Comparison of ENCODE assay signal across 15 cellular contexts in the genomic region with DNA sequence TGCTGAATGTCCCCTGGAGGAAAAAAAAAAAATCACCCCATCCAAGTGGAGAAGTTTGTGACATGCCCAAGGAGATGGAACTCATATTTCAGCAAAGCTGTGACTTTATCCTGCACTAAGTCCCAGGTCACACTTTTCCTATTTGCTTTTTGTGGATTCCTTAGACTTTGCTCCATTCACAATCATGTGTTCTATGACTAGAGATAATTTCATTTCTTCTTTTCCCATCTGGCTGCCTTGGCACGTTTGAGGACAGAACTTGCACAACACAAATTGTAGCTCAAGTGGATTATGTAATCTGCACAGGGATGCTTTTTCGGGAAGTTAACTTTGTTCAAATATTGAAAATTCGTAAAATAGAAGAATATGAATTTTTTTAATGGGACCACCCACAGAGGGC.
DNase-seq lines count a peak whose midpoint lies in the region; ATAC-seq and TF ChIP-seq lines count a peak whose summit lies in the region.
"Had no signal": no experiment of that assay in that cellular context is flagged by ENCODE, and none has a peak within 500 bp of the region (broad histone marks: within the 10 kb centered on the region; RNA-seq: fewer than 3 reads in every experiment).

No MANE protein-coding gene starts in this region.

- no peak overlapping the region for H4K91ac ChIP-seq in H9 (ENCODE audit: insufficient read length, low read depth, low read length)

- no peaks in the 10 kb centered on the region for H3K36me3 ChIP-seq in heart right ventricle
- H3K36me3 ChIP-seq: colonic mucosa had no signal

- H3K27ac ChIP-seq in heart right ventricle: peak overlapping the region in 8 of 10 donors; percentile 19 to 75 (median 50)
- H3K27ac ChIP-seq in H9 (ENCODE audit: insufficient read length, low read depth, low read length): no peak overlapping the region
- H3K27ac ChIP-seq: colonic mucosa had no signal

- H3K4me1 ChIP-seq in heart right ventricle (peaks cover 13 to 42% (median 19%) of the 10 kb centered on the region in 9 donors), H9 (ENCODE audit: insufficient read depth, low read length) (0 out of 2 replicates have a peak, but pooled peaks cover 2% of the 10 kb centered on the region)
- H3K4me1 ChIP-seq: colonic mucosa had no signal

- no peak overlapping the region for H3K4me2 ChIP-seq in H9 (ENCODE audit: insufficient read depth, insufficient read length, low read length)

- H3K4me3 Mint-ChIP-seq in H9 (no peak overlapping the region), glutamatergic neuron (ENCODE audit: unreplicated experiment) (no peak overlapping the region)
- H3K4me3 Mint-ChIP-seq: naive B cell; stimulated activated naive CD8-positive, alpha-beta T cell treated with anti-CD3 and anti-CD28 coated beads, Interleukin-15, amount 100 ng/mL, for 72 hours had no signal

- H3K79me1 ChIP-seq in H9 (ENCODE audit: insufficient read depth, low read depth, low read length, poor library complexity, severe bottlenecking): no peaks in the 10 kb centered on the region

- no peaks in the 10 kb centered on the region for H3K23me2 ChIP-seq in H9 (ENCODE audit: insufficient read length, low read depth, low read length, poor library complexity, severe bottlenecking)

- no peak overlapping the region for H2BK5ac ChIP-seq in H9 (ENCODE audit: insufficient read length, low read length)

- H3K9me3 Mint-ChIP-seq in H9: peaks cover 18 to 19% of the 10 kb centered on the region in 2 experiments
- peaks cover 3% of the 10 kb centered on the region for H3K9me3 Mint-ChIP-seq in glutamatergic neuron (ENCODE audit: unreplicated experiment)
- H3K9me3 Mint-ChIP-seq: stimulated activated naive CD8-positive, alpha-beta T cell treated with anti-CD3 and anti-CD28 coated beads, Interleukin-15, amount 100 ng/mL, for 72 hours had no signal

- H3K27me3 ChIP-seq in heart right ventricle: no peaks in the 10 kb centered on the region
- no peaks in the 10 kb centered on the region for H3K27me3 ChIP-seq in H9 (ENCODE audit: insufficient read depth, low read length)
- H3K27me3 ChIP-seq: colonic mucosa had no signal

- no peak overlapping the region for H4K5ac ChIP-seq in H9 (ENCODE audit: insufficient read length, low read depth, low read length)

- 45 to 48% methylated on average over 3 of the region's 3 CpGs for WGBS in heart right ventricle, 2 donors
- no CpG with 5 or more reads among the region's 3 CpGs for WGBS in H9 (ENCODE audit: extremely low coverage, insufficient read length, low lambda C conversion rate)

- H3K4me1 Mint-ChIP-seq in H9 (peaks cover 22 to 23% of the 10 kb centered on the region in 2 experiments), glutamatergic neuron (ENCODE audit: low read depth, unreplicated experiment) (peaks cover 14% of the 10 kb centered on the region)
- H3K4me1 Mint-ChIP-seq: naive B cell; stimulated activated naive CD8-positive, alpha-beta T cell treated with anti-CD3 and anti-CD28 coated beads, Interleukin-15, amount 100 ng/mL, for 72 hours had no signal

- DNase-seq in Right ventricle myocardium inferior (ENCODE audit: missing footprints) (no peak), cardiac septum (ENCODE audit: low spot score) (no peak), heart right ventricle (no peak), sciatic nerve (ENCODE audit: low spot score) (no peak), H9 (no peak), DMS79 (lab: John Stamatoyannopoulos, UW) (no peak), glutamatergic neuron (no peak)
- DNase-seq: activated CD4-positive, CD25-positive, alpha-beta regulatory T cell treated with anti-CD3 and anti-CD28 coated beads, Interleukin-2, amount 50 U/mL, for 72 hours; Calu3; colonic mucosa; Kasumi-1; naive B cell; NCI-H2081 treated with DMSO at 0.1 percent for 48 hours; stimulated activated naive CD8-positive, alpha-beta T cell treated with anti-CD3 and anti-CD28 coated beads, Interleukin-15, amount 100 ng/mL, for 72 hours had no signal

- H2BK120ac ChIP-seq in H9 (ENCODE audit: low read depth, low read length, poor library complexity, severe bottlenecking): no peak overlapping the region

- H2AK5ac ChIP-seq in H9 (ENCODE audit: insufficient read length, low read length): no peak overlapping the region

- intact Hi-C loops in Right ventricle myocardium inferior (cut with DNase I) (no loop called here), cardiac septum (cut with DNase I) (no loop called here), heart right ventricle (cut with DNase I) (loop anchor here in 1 of 10 donors (10.0 kb wide), 1 partner anchor 45 kb away; no protein-coding TSS in a partner anchor), sciatic nerve (cut with DNase I) (no loop called here)

- no peak overlapping the region for H3K56ac ChIP-seq in H9 (ENCODE audit: insufficient read length, low read depth, low read length)

- peaks cover 0 to 20% (median 0%) of the 10 kb centered on the region in 11 donors for H3K9me3 ChIP-seq in heart right ventricle
- H3K9me3 ChIP-seq in H9 (ENCODE audit: control insufficient read depth, low read depth, low read length): no peaks in the 10 kb centered on the region
- H3K9me3 ChIP-seq: colonic mucosa had no signal

- no peak overlapping the region for H4K8ac ChIP-seq in H9 (replicated peaks; ENCODE audit: insufficient read length, low read depth, low read length)

- H3K14ac ChIP-seq in H9 (ENCODE audit: insufficient read depth, low read length): no peak overlapping the region

- no peak overlapping the region for H3K9ac ChIP-seq in H9 (ENCODE audit: extremely low read depth, insufficient read length, low read length)

- H3K18ac ChIP-seq in H9 (ENCODE audit: insufficient read length, low read depth, low read length): no peak overlapping the region

- H2AFZ ChIP-seq in H9 (ENCODE audit: low read length): no peak overlapping the region

- TF ChIP-seq CTCF in heart right ventricle (IDR thresholded peaks at IDR 0.05) (no peak), H9 (conservative IDR thresholded peaks at IDR 0.05) (no peak), glutamatergic neuron (IDR thresholded peaks at IDR 0.05; ENCODE audit: partially characterized antibody, unreplicated experiment) (no peak)

- H2BK15ac ChIP-seq in H9 (ENCODE audit: low read depth, low read length): no peak overlapping the region

- H3K23ac ChIP-seq in H9 (ENCODE audit: insufficient read length, low read depth, low read length): no peak overlapping the region

- H3K36me3 Mint-ChIP-seq in H9 (ENCODE audit: insufficient read depth in 1 of 3, low read depth in 3 of 3) (peaks cover 4 to 18% (median 4%) of the 10 kb centered on the region in 3 experiments; a peak in 5 of 7 replicates), glutamatergic neuron (ENCODE audit: unreplicated experiment) (peaks cover 11% of the 10 kb centered on the region)
- H3K36me3 Mint-ChIP-seq: naive B cell had no signal

- no peak overlapping the region for H2BK12ac ChIP-seq in H9 (ENCODE audit: insufficient read length, low read depth, low read length)

- peaks cover 5% of the 10 kb centered on the region for H3K27me3 Mint-ChIP-seq in H9 (ENCODE audit: low read depth)
- no peaks in the 10 kb centered on the region for H3K27me3 Mint-ChIP-seq in glutamatergic neuron (ENCODE audit: unreplicated experiment)

- H3K79me2 ChIP-seq in H9 (ENCODE audit: insufficient read depth, low read length): no peaks in the 10 kb centered on the region

- H3K4ac ChIP-seq in H9 (ENCODE audit: low read depth, low read length): no peak overlapping the region

- no peak overlapping the region for H3T11ph ChIP-seq in H9 (ENCODE audit: low read length)

- no peak overlapping the region for H3K4me3 ChIP-seq in heart right ventricle
- H3K4me3 ChIP-seq: colonic mucosa had no signal

- no peaks in the 10 kb centered on the region for H4K20me1 ChIP-seq in H9 (ENCODE audit: control insufficient read depth, insufficient read depth, insufficient read length)

- ATAC-seq in Right ventricle myocardium inferior (peak; percentile 68), heart right ventricle (peak in 7 of 8 donors; percentile 28 to 77 (median 52)), sciatic nerve (peak; percentile 85), SK-N-SH treated with all-trans-retinoic acid at 6 μM for 48 hours (no peak)
- ATAC-seq: stimulated activated naive CD8-positive, alpha-beta T cell treated with anti-CD3 and anti-CD28 coated beads, Interleukin-15, amount 100 ng/mL, for 72 hours had no signal

- H3K27ac Mint-ChIP-seq in H9: no peak overlapping the region
- no peak overlapping the region for H3K27ac Mint-ChIP-seq in glutamatergic neuron (ENCODE audit: unreplicated experiment)
- H3K27ac Mint-ChIP-seq: naive B cell; stimulated activated naive CD8-positive, alpha-beta T cell treated with anti-CD3 and anti-CD28 coated beads, Interleukin-15, amount 100 ng/mL, for 72 hours had no signal

- H2BK20ac ChIP-seq in H9 (ENCODE audit: low read depth, low read length, poor library complexity, severe bottlenecking): no peak overlapping the region

TF ChIP-seq in SK-N-SH treated with all-trans-retinoic acid at 6 μM for 48 hours, 23 proteins besides CTCF, POLR2A, EP300 and RAD21 (continues in another document):
- no peak for TF ChIP-seq PPARA (CRISPR knock-in tag; IDR thresholded peaks at IDR 0.05; ENCODE audit: borderline replicate concordance)
- TF ChIP-seq, protein P1, sequence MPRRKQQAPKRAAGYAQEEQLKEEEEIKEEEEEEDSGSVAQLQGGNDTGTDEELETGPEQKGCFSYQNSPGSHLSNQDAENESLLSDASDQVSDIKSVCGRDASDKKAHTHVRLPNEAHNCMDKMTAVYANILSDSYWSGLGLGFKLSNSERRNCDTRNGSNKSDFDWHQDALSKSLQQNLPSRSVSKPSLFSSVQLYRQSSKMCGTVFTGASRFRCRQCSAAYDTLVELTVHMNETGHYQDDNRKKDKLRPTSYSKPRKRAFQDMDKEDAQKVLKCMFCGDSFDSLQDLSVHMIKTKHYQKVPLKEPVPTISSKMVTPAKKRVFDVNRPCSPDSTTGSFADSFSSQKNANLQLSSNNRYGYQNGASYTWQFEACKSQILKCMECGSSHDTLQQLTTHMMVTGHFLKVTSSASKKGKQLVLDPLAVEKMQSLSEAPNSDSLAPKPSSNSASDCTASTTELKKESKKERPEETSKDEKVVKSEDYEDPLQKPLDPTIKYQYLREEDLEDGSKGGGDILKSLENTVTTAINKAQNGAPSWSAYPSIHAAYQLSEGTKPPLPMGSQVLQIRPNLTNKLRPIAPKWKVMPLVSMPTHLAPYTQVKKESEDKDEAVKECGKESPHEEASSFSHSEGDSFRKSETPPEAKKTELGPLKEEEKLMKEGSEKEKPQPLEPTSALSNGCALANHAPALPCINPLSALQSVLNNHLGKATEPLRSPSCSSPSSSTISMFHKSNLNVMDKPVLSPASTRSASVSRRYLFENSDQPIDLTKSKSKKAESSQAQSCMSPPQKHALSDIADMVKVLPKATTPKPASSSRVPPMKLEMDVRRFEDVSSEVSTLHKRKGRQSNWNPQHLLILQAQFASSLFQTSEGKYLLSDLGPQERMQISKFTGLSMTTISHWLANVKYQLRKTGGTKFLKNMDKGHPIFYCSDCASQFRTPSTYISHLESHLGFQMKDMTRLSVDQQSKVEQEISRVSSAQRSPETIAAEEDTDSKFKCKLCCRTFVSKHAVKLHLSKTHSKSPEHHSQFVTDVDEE (CRISPR knock-in tag; IDR thresholded peaks at IDR 0.05): no peak
